In genomic region chr1:63129184-63129583, GRCh38 we compare ENCODE assay signal across 22 cellular contexts.
DNase-seq lines count a peak whose midpoint lies in the region; ATAC-seq, FAIRE-seq and TF ChIP-seq lines count a peak whose summit lies in the region.
"Had no signal": no experiment of that assay in that cellular context is flagged by ENCODE, and none has a peak within 500 bp of the region (broad histone marks: within the 10 kb centered on the region; RNA-seq: fewer than 3 reads in every experiment).

No MANE protein-coding gene starts in this region.

- TF ChIP-seq POLR2A in GM12878 (IDR thresholded peaks at IDR 0.05; ENCODE audit: low read depth, low read length) (no peak), endothelial cell of umbilical vein (IDR thresholded peaks at IDR 0.05; ENCODE audit: low read depth, low read length) (no peak), vagina (IDR thresholded peaks at IDR 0.05) (no peak)

- no peak for TF ChIP-seq EP300 in GM12878 (IDR thresholded peaks at IDR 0.05; ENCODE audit: borderline replicate concordance in 1 of 2, control insufficient read depth in 1 of 2, low read depth in 2 of 2, low read length in 2 of 2)

- H3K9me1 ChIP-seq in endothelial cell of umbilical vein (replicated peaks; ENCODE audit: control insufficient read depth, extremely low read depth, insufficient read depth, low read length), result no peaks in the 10 kb centered on the region

- dilution Hi-C loops in endothelial cell of umbilical vein (cut with MboI; ENCODE audit: extremely low pct_ligation_motif_present, low sequenced_read_pairs), result no loop called here

- H3K4me3 ChIP-seq in GM12878, result no peak overlapping the region
- no peak overlapping the region for H3K4me3 ChIP-seq in endothelial cell of umbilical vein (replicated peaks in 1 of 3; ENCODE audit: insufficient read depth in 1 of 3, low read depth in 1 of 3, low read length in 3 of 3)
- H3K4me3 ChIP-seq in pancreas, result no peak overlapping the region
- no peak overlapping the region for H3K4me3 ChIP-seq in vagina
- H3K4me3 ChIP-seq: BLaER1, GM23248 had no signal

- H3K27ac ChIP-seq in GM12878 (ENCODE audit: control insufficient read depth, insufficient read depth) (no peak overlapping the region), endothelial cell of umbilical vein (ENCODE audit: insufficient read depth, low read depth, low read length) (no peak overlapping the region), pancreas (no peak overlapping the region), foreskin keratinocyte (no peak overlapping the region), vagina (no peak overlapping the region)
- H3K27ac ChIP-seq: 22Rv1, BLaER1, GM23248 had no signal

- POLR2A ChIA-PET in GM12878 (lab: Charles Lee), result no interaction called here
- POLR2A ChIA-PET in endothelial cell of umbilical vein (lab: Charles Lee), result no interaction called here

- DNase-seq in DMS53 (lab: John Stamatoyannopoulos, UW) (peak; percentile 31), DMS53 treated with DMSO at 0.1 percent for 48 hours (lab: John Stamatoyannopoulos, UW; ENCODE audit: unreplicated experiment) (no peak), GM12878 (ENCODE audit: low read depth, low spot score) (no peak), endothelial cell of umbilical vein (ENCODE audit: low read depth, low spot score) (no peak), pancreas (no peak), foreskin keratinocyte (no peak), vagina (ENCODE audit: extremely low spot score in 2 of 2) (no peak), OCI-M2 (lab: John Stamatoyannopoulos, UW; ENCODE audit: unreplicated experiment) (no peak)
- DNase-seq: CD4-positive, alpha-beta T cell; CD8-positive, alpha-beta memory T cell; DMS 273 treated with DMSO at 0.1 percent for 48 hours; DND-41; GM23248; H7; HCEC 1CT had no signal

- SMC1A ChIA-PET in GM12878 (lab: Charles Lee; ENCODE audit: uncharacterized antibody, unreplicated experiment), result no interaction called here

- no peaks in the 10 kb centered on the region for H4K20me1 ChIP-seq in GM12878 (ENCODE audit: control insufficient read depth, insufficient read depth)
- H4K20me1 ChIP-seq in endothelial cell of umbilical vein (replicated peaks; ENCODE audit: control insufficient read depth, extremely low read depth, insufficient read depth, low read length), result no peaks in the 10 kb centered on the region
- H4K20me1 ChIP-seq: BLaER1 had no signal

- CTCF ChIA-PET in GM12878 (lab: Yijun Ruan, JAX) (interaction anchor here (2.8 kb wide), 1 partner anchor 20 kb away, joined by 9 read pairs; no protein-coding TSS in a partner anchor), endothelial cell of umbilical vein (lab: Charles Lee) (interaction anchor here (1.5 kb wide), 1 partner anchor 20 kb away, joined by 9 read pairs; no protein-coding TSS in a partner anchor)

- no peak for TF ChIP-seq CTCF in GM12878 (IDR thresholded peaks at IDR 0.05 in 2 of 3, conservative IDR thresholded peaks at IDR 0.05 in 1 of 3; ENCODE audit: control insufficient read depth in 2 of 3, extremely low read depth in 1 of 3, insufficient read depth in 1 of 3, low read depth in 3 of 3, low read length in 3 of 3)
- no peak for TF ChIP-seq CTCF in endothelial cell of umbilical vein (IDR thresholded peaks at IDR 0.05; ENCODE audit: extremely low read depth in 1 of 2, insufficient read depth in 1 of 2, low read depth in 1 of 2, low read length in 2 of 2)
- TF ChIP-seq CTCF in pancreas (IDR thresholded peaks at IDR 0.05), result no peak
- no peak for TF ChIP-seq CTCF in foreskin keratinocyte (conservative IDR thresholded peaks at IDR 0.05)
- no peak for TF ChIP-seq CTCF in vagina (IDR thresholded peaks at IDR 0.05)

- RAD21 ChIA-PET in GM12878 (lab: Charles Lee; ENCODE audit: unreplicated experiment), result no interaction called here

- in situ Hi-C loops in GM12878 (cut with MboI), result no loop called here

- WGBS in GM12878 (ENCODE audit: insufficient coverage, insufficient replicate concordance, low lambda C conversion rate, missing lambda C conversion rate), result 35% methylated on average over 1 of the region's 1 CpG
- 89 to 97% methylated on average over 1 of the region's 1 CpG for WGBS in pancreas, 2 donors

- H3K4me2 ChIP-seq in GM12878 (ENCODE audit: control insufficient read depth, insufficient read depth), result no peak overlapping the region
- H3K4me2 ChIP-seq in endothelial cell of umbilical vein (ENCODE audit: insufficient read depth, low read length), result no peak overlapping the region
- H3K4me2 ChIP-seq: BLaER1 had no signal

- TF ChIP-seq RAD21 in GM12878 (IDR thresholded peaks at IDR 0.05; ENCODE audit: insufficient read depth, low read depth, low read length), result no peak

- no peak for FAIRE-seq in GM12878 (lab: Jason Lieb, UNC)
- no peak for FAIRE-seq in endothelial cell of umbilical vein (lab: Jason Lieb, UNC)
- peak; percentile 5 for FAIRE-seq in pancreas (lab: Jason Lieb, UNC)
- FAIRE-seq: A204.1, D721Med, G401.6, GM19239, H1 had no signal

- ATAC-seq in GM12878 (no peak), pancreas (no peak), foreskin keratinocyte (no peak)

- H2AFZ ChIP-seq in GM12878 (ENCODE audit: control insufficient read depth, low read depth, low read length), result no peak overlapping the region
- H2AFZ ChIP-seq in endothelial cell of umbilical vein (ENCODE audit: low read depth, low read length), result no peak overlapping the region
- H2AFZ ChIP-seq: GM23248 had no signal

- no TSS peak for BruUV-seq in GM12878 (replicated peaks; lab: Mats Ljungman, UMichigan)
- no TSS peak for BruUV-seq in endothelial cell of umbilical vein (replicated peaks; lab: Mats Ljungman, UMichigan)

- H3K27me3 ChIP-seq in GM12878 (replicated peaks in 1 of 2; ENCODE audit: control insufficient read depth in 2 of 2, insufficient read depth in 2 of 2, low read length in 1 of 2), result peaks cover 0 to 7% of the 10 kb centered on the region in 2 experiments; a peak in 1 of 4 replicates
- peaks cover under 1 to 3% of the 10 kb centered on the region in 2 experiments for H3K27me3 ChIP-seq in endothelial cell of umbilical vein (ENCODE audit: control insufficient read depth in 2 of 2, insufficient read depth in 2 of 2, low read length in 2 of 2)
- H3K27me3 ChIP-seq in pancreas, result peaks cover 0 to 3% (median 0%) of the 10 kb centered on the region in 4 donors
- peaks cover 5% of the 10 kb centered on the region for H3K27me3 ChIP-seq in foreskin keratinocyte
- H3K27me3 ChIP-seq in vagina, result no peaks in the 10 kb centered on the region
- H3K27me3 ChIP-seq: BLaER1 had no signal

- H3K36me3 ChIP-seq in GM12878 (ENCODE audit: control insufficient read depth in 2 of 2, insufficient read depth in 2 of 2, low read length in 1 of 2) (no peaks in the 10 kb centered on the region), endothelial cell of umbilical vein (ENCODE audit: control insufficient read depth in 2 of 2, extremely low read depth in 1 of 2, insufficient read depth in 2 of 2, low read length in 2 of 2) (no peaks in the 10 kb centered on the region), pancreas (no peaks in the 10 kb centered on the region), vagina (no peaks in the 10 kb centered on the region)
- H3K36me3 ChIP-seq: BLaER1 had no signal

- no peaks in the 10 kb centered on the region for H3K79me2 ChIP-seq in GM12878 (ENCODE audit: control insufficient read depth, insufficient read depth, low read length)
- no peaks in the 10 kb centered on the region for H3K79me2 ChIP-seq in endothelial cell of umbilical vein (ENCODE audit: control insufficient read depth, insufficient read depth, low read length)

- no peaks in the 10 kb centered on the region for H3K9me3 ChIP-seq in GM12878 (replicated peaks; ENCODE audit: control insufficient read depth, insufficient read depth, low read length)
- no peaks in the 10 kb centered on the region for H3K9me3 ChIP-seq in endothelial cell of umbilical vein (replicated peaks; ENCODE audit: control insufficient read depth, insufficient read depth, low read length)
- no peaks in the 10 kb centered on the region for H3K9me3 ChIP-seq in pancreas
- H3K9me3 ChIP-seq in vagina, result no peaks in the 10 kb centered on the region
- H3K9me3 ChIP-seq: BLaER1 had no signal

- intact Hi-C loops in GM12878 (cut with micrococcal nuclease; ENCODE audit: unreplicated experiment) (no loop called here), endothelial cell of umbilical vein (cut with micrococcal nuclease) (no loop called here), pancreas (cut with DNase I) (no loop called here), vagina (cut with DNase I) (no loop called here)

- H3K9ac ChIP-seq in GM12878 (ENCODE audit: control insufficient read depth, insufficient read depth, low read length) (no peak overlapping the region), endothelial cell of umbilical vein (replicated peaks; ENCODE audit: extremely low read depth, insufficient read depth, low read length) (no peak overlapping the region)
- H3K9ac ChIP-seq: BLaER1, GM23248 had no signal

- H3K4me1 ChIP-seq in GM12878 (ENCODE audit: control insufficient read depth, insufficient read depth, low read length) (peaks cover 17% of the 10 kb centered on the region), endothelial cell of umbilical vein (ENCODE audit: control insufficient read depth, extremely low read depth, insufficient read depth, low read length) (peaks cover 20% of the 10 kb centered on the region), pancreas (no peaks in the 10 kb centered on the region), foreskin keratinocyte (peaks cover 11% of the 10 kb centered on the region), vagina (peaks cover 11% of the 10 kb centered on the region)
- H3K4me1 ChIP-seq: BLaER1 had no signal

TF ChIP-seq in GM12878, 131 proteins besides CTCF, POLR2A, EP300 and RAD21:
- TF ChIP-seq CHD4 (IDR thresholded peaks at IDR 0.05) (no peak), ATF7 (IDR thresholded peaks at IDR 0.05; ENCODE audit: low read depth) (peak; percentile 79)

TF ChIP-seq in endothelial cell of umbilical vein, 7 proteins besides CTCF, POLR2A, EP300 and RAD21:
- TF ChIP-seq POLR2AphosphoS5 (IDR thresholded peaks at IDR 0.05; ENCODE audit: insufficient read depth, low read depth, low read length) (no peak), JUN (IDR thresholded peaks at IDR 0.05; ENCODE audit: borderline replicate concordance, insufficient read depth, insufficient read length, low read depth) (peak; percentile 45)
